In genomic region chr2:95685513-95685912, GRCh38 we compare ENCODE assay signal across 2 cellular contexts.
TF ChIP-seq lines count a peak whose summit lies in the region.

No MANE protein-coding gene starts in this region.

TF ChIP-seq in liver, 16 proteins besides CTCF, POLR2A, EP300 and RAD21 (continued from another document):
- TF ChIP-seq, protein P1, sequence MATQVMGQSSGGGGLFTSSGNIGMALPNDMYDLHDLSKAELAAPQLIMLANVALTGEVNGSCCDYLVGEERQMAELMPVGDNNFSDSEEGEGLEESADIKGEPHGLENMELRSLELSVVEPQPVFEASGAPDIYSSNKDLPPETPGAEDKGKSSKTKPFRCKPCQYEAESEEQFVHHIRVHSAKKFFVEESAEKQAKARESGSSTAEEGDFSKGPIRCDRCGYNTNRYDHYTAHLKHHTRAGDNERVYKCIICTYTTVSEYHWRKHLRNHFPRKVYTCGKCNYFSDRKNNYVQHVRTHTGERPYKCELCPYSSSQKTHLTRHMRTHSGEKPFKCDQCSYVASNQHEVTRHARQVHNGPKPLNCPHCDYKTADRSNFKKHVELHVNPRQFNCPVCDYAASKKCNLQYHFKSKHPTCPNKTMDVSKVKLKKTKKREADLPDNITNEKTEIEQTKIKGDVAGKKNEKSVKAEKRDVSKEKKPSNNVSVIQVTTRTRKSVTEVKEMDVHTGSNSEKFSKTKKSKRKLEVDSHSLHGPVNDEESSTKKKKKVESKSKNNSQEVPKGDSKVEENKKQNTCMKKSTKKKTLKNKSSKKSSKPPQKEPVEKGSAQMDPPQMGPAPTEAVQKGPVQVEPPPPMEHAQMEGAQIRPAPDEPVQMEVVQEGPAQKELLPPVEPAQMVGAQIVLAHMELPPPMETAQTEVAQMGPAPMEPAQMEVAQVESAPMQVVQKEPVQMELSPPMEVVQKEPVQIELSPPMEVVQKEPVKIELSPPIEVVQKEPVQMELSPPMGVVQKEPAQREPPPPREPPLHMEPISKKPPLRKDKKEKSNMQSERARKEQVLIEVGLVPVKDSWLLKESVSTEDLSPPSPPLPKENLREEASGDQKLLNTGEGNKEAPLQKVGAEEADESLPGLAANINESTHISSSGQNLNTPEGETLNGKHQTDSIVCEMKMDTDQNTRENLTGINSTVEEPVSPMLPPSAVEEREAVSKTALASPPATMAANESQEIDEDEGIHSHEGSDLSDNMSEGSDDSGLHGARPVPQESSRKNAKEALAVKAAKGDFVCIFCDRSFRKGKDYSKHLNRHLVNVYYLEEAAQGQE (IDR thresholded peaks at IDR 0.05): no peak
- TF ChIP-seq ATF3 (IDR thresholded peaks at IDR 0.05) (no peak), NR2F2 (IDR thresholded peaks at IDR 0.05) (no peak), YY1 (IDR thresholded peaks at IDR 0.05) (peak; percentile 84), JUND (IDR thresholded peaks at IDR 0.05) (peak in 1 of 2 donors; percentile 23), RXRA (IDR thresholded peaks at IDR 0.05) (peak in 1 of 2 donors; percentile 54), FOXA2 (IDR thresholded peaks at IDR 0.05) (no peak)

TF ChIP-seq in HepG2, 621 proteins besides CTCF, POLR2A, EP300 and RAD21 (continued from another document):
- no peak for TF ChIP-seq ZNF335 (CRISPR knock-in tag; IDR thresholded peaks at IDR 0.05)
- no peak for TF ChIP-seq ZNF549 (CRISPR knock-in tag; IDR thresholded peaks at IDR 0.05)
- TF ChIP-seq FOXO1 (CRISPR knock-in tag; IDR thresholded peaks at IDR 0.05): no peak
- TF ChIP-seq, protein P2, sequence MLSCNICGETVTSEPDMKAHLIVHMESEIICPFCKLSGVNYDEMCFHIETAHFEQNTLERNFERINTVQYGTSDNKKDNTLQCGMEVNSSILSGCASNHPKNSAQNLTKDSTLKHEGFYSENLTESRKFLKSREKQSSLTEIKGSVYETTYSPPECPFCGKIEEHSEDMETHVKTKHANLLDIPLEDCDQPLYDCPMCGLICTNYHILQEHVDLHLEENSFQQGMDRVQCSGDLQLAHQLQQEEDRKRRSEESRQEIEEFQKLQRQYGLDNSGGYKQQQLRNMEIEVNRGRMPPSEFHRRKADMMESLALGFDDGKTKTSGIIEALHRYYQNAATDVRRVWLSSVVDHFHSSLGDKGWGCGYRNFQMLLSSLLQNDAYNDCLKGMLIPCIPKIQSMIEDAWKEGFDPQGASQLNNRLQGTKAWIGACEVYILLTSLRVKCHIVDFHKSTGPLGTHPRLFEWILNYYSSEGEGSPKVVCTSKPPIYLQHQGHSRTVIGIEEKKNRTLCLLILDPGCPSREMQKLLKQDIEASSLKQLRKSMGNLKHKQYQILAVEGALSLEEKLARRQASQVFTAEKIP (CRISPR knock-in tag; IDR thresholded peaks at IDR 0.05; ENCODE audit: borderline replicate concordance): no peak
- TF ChIP-seq ARID4A (CRISPR knock-in tag; IDR thresholded peaks at IDR 0.05; ENCODE audit: borderline replicate concordance): no peak
- TF ChIP-seq ZNF629 (CRISPR knock-in tag; conservative IDR thresholded peaks at IDR 0.05): no peak
- TF ChIP-seq BHLHE40 (IDR thresholded peaks at IDR 0.05; ENCODE audit: low read length): no peak
- no peak for TF ChIP-seq CERS6 (CRISPR knock-in tag; IDR thresholded peaks at IDR 0.05)
- TF ChIP-seq POLR2G (IDR thresholded peaks at IDR 0.05; ENCODE audit: low read depth, low read length): no peak
- no peak for TF ChIP-seq FOSL1 (CRISPR knock-in tag; IDR thresholded peaks at IDR 0.05; ENCODE audit: borderline replicate concordance)
- TF ChIP-seq, protein P3, sequence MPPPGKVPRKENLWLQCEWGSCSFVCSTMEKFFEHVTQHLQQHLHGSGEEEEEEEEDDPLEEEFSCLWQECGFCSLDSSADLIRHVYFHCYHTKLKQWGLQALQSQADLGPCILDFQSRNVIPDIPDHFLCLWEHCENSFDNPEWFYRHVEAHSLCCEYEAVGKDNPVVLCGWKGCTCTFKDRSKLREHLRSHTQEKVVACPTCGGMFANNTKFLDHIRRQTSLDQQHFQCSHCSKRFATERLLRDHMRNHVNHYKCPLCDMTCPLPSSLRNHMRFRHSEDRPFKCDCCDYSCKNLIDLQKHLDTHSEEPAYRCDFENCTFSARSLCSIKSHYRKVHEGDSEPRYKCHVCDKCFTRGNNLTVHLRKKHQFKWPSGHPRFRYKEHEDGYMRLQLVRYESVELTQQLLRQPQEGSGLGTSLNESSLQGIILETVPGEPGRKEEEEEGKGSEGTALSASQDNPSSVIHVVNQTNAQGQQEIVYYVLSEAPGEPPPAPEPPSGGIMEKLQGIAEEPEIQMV (CRISPR knock-in tag; IDR thresholded peaks at IDR 0.05; ENCODE audit: low read depth): no peak
TF ChIP-seq in HepG2: peak in this region for 0.
